In the genomic region with DNA sequence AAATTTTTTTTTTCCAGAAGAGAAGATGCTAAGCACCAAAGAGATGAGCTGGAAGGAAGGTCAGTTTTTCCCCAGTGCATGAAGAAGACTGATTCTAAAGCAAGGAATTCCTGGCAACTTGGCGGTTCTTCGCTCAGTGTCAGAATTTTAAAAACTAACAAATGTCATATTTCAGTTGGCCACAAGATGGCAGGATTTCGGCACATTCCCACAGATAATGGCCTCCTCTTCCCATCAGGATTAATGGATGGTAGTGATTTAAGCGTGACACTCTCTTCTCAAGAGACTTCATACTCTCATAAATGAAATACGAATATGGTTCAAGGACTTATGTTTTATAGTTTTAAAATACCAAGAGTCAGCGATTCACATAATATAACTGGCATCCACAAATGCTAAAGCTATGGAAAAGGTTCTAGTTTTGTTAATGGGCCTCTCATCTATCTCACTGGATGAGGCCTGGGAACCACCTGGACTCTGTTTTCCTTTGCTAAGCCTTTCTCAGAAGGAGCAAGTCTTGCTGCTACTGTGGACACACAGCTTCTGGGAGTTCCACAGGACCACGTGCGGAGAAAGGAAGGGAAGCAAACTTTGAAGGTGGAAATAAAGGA, we compare ENCODE assay signal across 1 cellular context.
TF ChIP-seq lines count a peak whose summit lies in the region.

No MANE protein-coding gene starts in this region.

TF ChIP-seq in GM12878, 131 proteins besides CTCF, POLR2A, EP300 and RAD21:
- TF ChIP-seq MYC (IDR thresholded peaks at IDR 0.05; ENCODE audit: insufficient read depth, insufficient read length, insufficient replicate concordance, low read length, severe bottlenecking) (no peak), YY1 (IDR thresholded peaks at IDR 0.05; ENCODE audit: low read depth, low read length) (peak; percentile 56), SREBF1 (IDR thresholded peaks at IDR 0.05; ENCODE audit: low read length) (no peak), BHLHE40 (IDR thresholded peaks at IDR 0.05; ENCODE audit: borderline replicate concordance in 1 of 2, low read depth in 2 of 2, low read length in 1 of 2) (no peak), LARP7 (IDR thresholded peaks at IDR 0.05) (no peak), NRF1 (conservative IDR thresholded peaks at IDR 0.05; ENCODE audit: low read depth, low read length) (no peak), IKZF1 (conservative IDR thresholded peaks at IDR 0.05) (peak; percentile 47), NFIC (IDR thresholded peaks at IDR 0.05; ENCODE audit: low read depth, low read length) (no peak), SMC3 (IDR thresholded peaks at IDR 0.05; ENCODE audit: borderline replicate concordance, low read length) (peak; percentile 80), KAT2A (conservative IDR thresholded peaks at IDR 0.05; ENCODE audit: control insufficient read depth, low read depth, low read length) (no peak), IKZF2 (IDR thresholded peaks at IDR 0.05) (peak; percentile 24 to 42; a peak in 1 of 4 replicates), RB1 (IDR thresholded peaks at IDR 0.05; ENCODE audit: borderline replicate concordance) (0 out of 2 replicates have a peak, but pooled peaks have one; percentile 25)
- TF ChIP-seq, protein P1, sequence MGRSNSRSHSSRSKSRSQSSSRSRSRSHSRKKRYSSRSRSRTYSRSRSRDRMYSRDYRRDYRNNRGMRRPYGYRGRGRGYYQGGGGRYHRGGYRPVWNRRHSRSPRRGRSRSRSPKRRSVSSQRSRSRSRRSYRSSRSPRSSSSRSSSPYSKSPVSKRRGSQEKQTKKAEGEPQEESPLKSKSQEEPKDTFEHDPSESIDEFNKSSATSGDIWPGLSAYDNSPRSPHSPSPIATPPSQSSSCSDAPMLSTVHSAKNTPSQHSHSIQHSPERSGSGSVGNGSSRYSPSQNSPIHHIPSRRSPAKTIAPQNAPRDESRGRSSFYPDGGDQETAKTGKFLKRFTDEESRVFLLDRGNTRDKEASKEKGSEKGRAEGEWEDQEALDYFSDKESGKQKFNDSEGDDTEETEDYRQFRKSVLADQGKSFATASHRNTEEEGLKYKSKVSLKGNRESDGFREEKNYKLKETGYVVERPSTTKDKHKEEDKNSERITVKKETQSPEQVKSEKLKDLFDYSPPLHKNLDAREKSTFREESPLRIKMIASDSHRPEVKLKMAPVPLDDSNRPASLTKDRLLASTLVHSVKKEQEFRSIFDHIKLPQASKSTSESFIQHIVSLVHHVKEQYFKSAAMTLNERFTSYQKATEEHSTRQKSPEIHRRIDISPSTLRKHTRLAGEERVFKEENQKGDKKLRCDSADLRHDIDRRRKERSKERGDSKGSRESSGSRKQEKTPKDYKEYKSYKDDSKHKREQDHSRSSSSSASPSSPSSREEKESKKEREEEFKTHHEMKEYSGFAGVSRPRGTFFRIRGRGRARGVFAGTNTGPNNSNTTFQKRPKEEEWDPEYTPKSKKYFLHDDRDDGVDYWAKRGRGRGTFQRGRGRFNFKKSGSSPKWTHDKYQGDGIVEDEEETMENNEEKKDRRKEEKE (IDR thresholded peaks at IDR 0.05): no peak
- TF ChIP-seq, protein P2, sequence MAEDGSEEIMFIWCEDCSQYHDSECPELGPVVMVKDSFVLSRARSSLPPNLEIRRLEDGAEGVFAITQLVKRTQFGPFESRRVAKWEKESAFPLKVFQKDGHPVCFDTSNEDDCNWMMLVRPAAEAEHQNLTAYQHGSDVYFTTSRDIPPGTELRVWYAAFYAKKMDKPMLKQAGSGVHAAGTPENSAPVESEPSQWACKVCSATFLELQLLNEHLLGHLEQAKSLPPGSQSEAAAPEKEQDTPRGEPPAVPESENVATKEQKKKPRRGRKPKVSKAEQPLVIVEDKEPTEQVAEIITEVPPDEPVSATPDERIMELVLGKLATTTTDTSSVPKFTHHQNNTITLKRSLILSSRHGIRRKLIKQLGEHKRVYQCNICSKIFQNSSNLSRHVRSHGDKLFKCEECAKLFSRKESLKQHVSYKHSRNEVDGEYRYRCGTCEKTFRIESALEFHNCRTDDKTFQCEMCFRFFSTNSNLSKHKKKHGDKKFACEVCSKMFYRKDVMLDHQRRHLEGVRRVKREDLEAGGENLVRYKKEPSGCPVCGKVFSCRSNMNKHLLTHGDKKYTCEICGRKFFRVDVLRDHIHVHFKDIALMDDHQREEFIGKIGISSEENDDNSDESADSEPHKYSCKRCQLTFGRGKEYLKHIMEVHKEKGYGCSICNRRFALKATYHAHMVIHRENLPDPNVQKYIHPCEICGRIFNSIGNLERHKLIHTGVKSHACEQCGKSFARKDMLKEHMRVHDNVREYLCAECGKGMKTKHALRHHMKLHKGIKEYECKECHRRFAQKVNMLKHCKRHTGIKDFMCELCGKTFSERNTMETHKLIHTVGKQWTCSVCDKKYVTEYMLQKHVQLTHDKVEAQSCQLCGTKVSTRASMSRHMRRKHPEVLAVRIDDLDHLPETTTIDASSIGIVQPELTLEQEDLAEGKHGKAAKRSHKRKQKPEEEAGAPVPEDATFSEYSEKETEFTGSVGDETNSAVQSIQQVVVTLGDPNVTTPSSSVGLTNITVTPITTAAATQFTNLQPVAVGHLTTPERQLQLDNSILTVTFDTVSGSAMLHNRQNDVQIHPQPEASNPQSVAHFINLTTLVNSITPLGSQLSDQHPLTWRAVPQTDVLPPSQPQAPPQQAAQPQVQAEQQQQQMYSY (CRISPR knock-in tag; IDR thresholded peaks at IDR 0.05): no peak
